In genomic region chr2:8538531-8538930, GRCh38 we compare ENCODE assay signal across 1 cellular context.
A peak's percentile ranks its signal among the peaks of the same experiment; 100 is the strongest.
TF ChIP-seq lines count a peak whose summit lies in the region.

No MANE protein-coding gene starts in this region.

TF ChIP-seq in GM12878, 131 proteins besides CTCF, POLR2A, EP300 and RAD21 (continued from another document):
- TF ChIP-seq CEBPZ (IDR thresholded peaks at IDR 0.05; ENCODE audit: low read depth, low read length) = no peak
- 0 out of 2 replicates have a peak, but pooled peaks have one; percentile 30 for TF ChIP-seq ZNF687 (IDR thresholded peaks at IDR 0.05)
TF ChIP-seq in GM12878: peak in this region for 2.
